Comparison of ENCODE assay signal across 23 cellular contexts in genomic region chr14:33611405-33612183, GRCh38.
DNase-seq lines count a peak whose midpoint lies in the region; ATAC-seq and TF ChIP-seq lines count a peak whose summit lies in the region.
"Had no signal": no experiment of that assay in that cellular context is flagged by ENCODE, and none has a peak within 500 bp of the region (broad histone marks: within the 10 kb centered on the region; RNA-seq: fewer than 3 reads in every experiment).

No MANE protein-coding gene starts in this region.

- H3K4me3 Mint-ChIP-seq in H9, result no peak overlapping the region; a peak in 1 of 5 replicates
- no peak overlapping the region for H3K4me3 Mint-ChIP-seq in activated T-helper 17 cell treated with anti-CD3 and anti-CD28 coated beads, Interleukin-2, amount 50 U/mL, for 72 hours
- no peak overlapping the region for H3K4me3 Mint-ChIP-seq in activated CD4-positive, alpha-beta T cell treated with anti-CD3 and anti-CD28 coated beads, Interleukin-2, amount 10 ng/mL, durations not matched to agents 7 days and 5 days
- H3K4me3 Mint-ChIP-seq: activated CD4-positive, alpha-beta T cell treated with anti-CD3 and anti-CD28 coated beads for 36 hours had no signal

- WGBS in H9 (ENCODE audit: extremely low coverage, insufficient read length, low lambda C conversion rate), result no CpG with 5 or more reads among the region's 5 CpGs

- H3K23ac ChIP-seq in H9 (ENCODE audit: insufficient read length, low read depth, low read length), result no peak overlapping the region

- no peaks in the 10 kb centered on the region for H3K27me3 ChIP-seq in H9 (ENCODE audit: insufficient read depth, low read length)
- H3K27me3 ChIP-seq in adipocyte (replicated peaks; ENCODE audit: control insufficient read depth, insufficient read depth, low read length), result peaks cover 7% of the 10 kb centered on the region
- H3K27me3 ChIP-seq: colonic mucosa, gastrocnemius medialis, sigmoid colon, tibial nerve had no signal

- H3K27ac Mint-ChIP-seq in H9, result no peak overlapping the region; a peak in 1 of 7 replicates
- no peak overlapping the region for H3K27ac Mint-ChIP-seq in activated T-helper 17 cell treated with anti-CD3 and anti-CD28 coated beads, Interleukin-2, amount 50 U/mL, for 72 hours
- no peak overlapping the region for H3K27ac Mint-ChIP-seq in activated CD4-positive, alpha-beta T cell treated with anti-CD3 and anti-CD28 coated beads, Interleukin-2, amount 10 ng/mL, durations not matched to agents 7 days and 5 days
- H3K27ac Mint-ChIP-seq: activated CD4-positive, alpha-beta T cell treated with anti-CD3 and anti-CD28 coated beads for 36 hours; activated naive CD4-positive, alpha-beta T cell treated with anti-CD3 and anti-CD28 coated beads, Interleukin-2, amount 50 U/mL, for 72 hours had no signal

- CTCF ChIA-PET in activated CD4-positive, alpha-beta T cell treated with anti-CD3 and anti-CD28 coated beads, Interleukin-2, amount 10 ng/mL, durations not matched to agents 7 days and 5 days (lab: Charles Lee), result no interaction called here

- H4K8ac ChIP-seq in H9 (replicated peaks; ENCODE audit: insufficient read length, low read depth, low read length), result no peak overlapping the region

- no peak overlapping the region for H4K5ac ChIP-seq in H9 (ENCODE audit: insufficient read length, low read depth, low read length)

- no peak overlapping the region for H3K18ac ChIP-seq in H9 (ENCODE audit: insufficient read length, low read depth, low read length)

- H3K27me3 Mint-ChIP-seq in H9 (ENCODE audit: low read depth), result no peaks in the 10 kb centered on the region; the same call in 1 of the 2 replicates
- no peaks in the 10 kb centered on the region for H3K27me3 Mint-ChIP-seq in activated T-helper 17 cell treated with anti-CD3 and anti-CD28 coated beads, Interleukin-2, amount 50 U/mL, for 72 hours
- H3K27me3 Mint-ChIP-seq in activated CD4-positive, alpha-beta T cell treated with anti-CD3 and anti-CD28 coated beads, Interleukin-2, amount 10 ng/mL, durations not matched to agents 7 days and 5 days, result no peaks in the 10 kb centered on the region
- H3K27me3 Mint-ChIP-seq: activated CD4-positive, alpha-beta T cell treated with anti-CD3 and anti-CD28 coated beads for 36 hours had no signal

- H3K9me3 ChIP-seq in H9 (ENCODE audit: control insufficient read depth, low read depth, low read length), result no peaks in the 10 kb centered on the region
- no peaks in the 10 kb centered on the region for H3K9me3 ChIP-seq in adipocyte (ENCODE audit: control insufficient read depth, low read length)
- H3K9me3 ChIP-seq: colonic mucosa, gastrocnemius medialis, sigmoid colon, tibial nerve had no signal

- H2BK15ac ChIP-seq in H9 (ENCODE audit: low read depth, low read length), result no peak overlapping the region

- DNase-seq in H9, result peak; percentile 28
- peak; percentile 27 for DNase-seq in adipocyte (ENCODE audit: low read depth)
- peak; percentile 66 for DNase-seq in epithelial cell of esophagus (ENCODE audit: low read depth)
- peak; percentile 23 for DNase-seq in retinal pigment epithelial cell (ENCODE audit: low read depth)
- DNase-seq in Right ventricle myocardium inferior (ENCODE audit: missing footprints), result no peak
- DNase-seq in activated CD4-positive, alpha-beta T cell treated with anti-CD3 and anti-CD28 coated beads, Interleukin-2, amount 10 ng/mL, durations not matched to agents 7 days and 5 days, result no peak
- DNase-seq: activated CD4-positive, alpha-beta T cell treated with anti-CD3 and anti-CD28 coated beads for 36 hours; AML-193; colonic mucosa; DMS79; gastrocnemius medialis; NCI-H1417 treated with DMSO at 0.1 percent for 48 hours; NCI-H2171; NCI-H748 treated with DMSO at 0.1 percent for 48 hours; occipital lobe; SHP77 treated with DMSO at 0.1 percent for 48 hours; sigmoid colon; stimulated activated naive CD4-positive, alpha-beta T cell treated with Interleukin-2 at 50 U/mL for 16 hours; T-helper 1 cell had no signal

- no peaks in the 10 kb centered on the region for H3K79me1 ChIP-seq in H9 (ENCODE audit: insufficient read depth, low read depth, low read length, poor library complexity, severe bottlenecking)

- no peak overlapping the region for H3K4me2 ChIP-seq in H9 (ENCODE audit: insufficient read depth, insufficient read length, low read length)

- POLR2A ChIA-PET in activated CD4-positive, alpha-beta T cell treated with anti-CD3 and anti-CD28 coated beads, Interleukin-2, amount 10 ng/mL, durations not matched to agents 7 days and 5 days (lab: Charles Lee), result no interaction called here

- H3K4me3 ChIP-seq in adipocyte (ENCODE audit: low read length) (no peak overlapping the region), epithelial cell of esophagus (ENCODE audit: low read length) (no peak overlapping the region), retinal pigment epithelial cell (ENCODE audit: low read length) (no peak overlapping the region)
- H3K4me3 ChIP-seq: colonic mucosa, gastrocnemius medialis, sigmoid colon, tibial nerve had no signal

- intact Hi-C loops in Right ventricle myocardium inferior (cut with DNase I), result no loop called here

- H3K14ac ChIP-seq in H9 (ENCODE audit: insufficient read depth, low read length), result no peak overlapping the region

- no peaks in the 10 kb centered on the region for H4K20me1 ChIP-seq in H9 (ENCODE audit: control insufficient read depth, insufficient read depth, insufficient read length)

- no peak overlapping the region for H2BK120ac ChIP-seq in H9 (ENCODE audit: low read depth, low read length, poor library complexity, severe bottlenecking)

- no peaks in the 10 kb centered on the region for H3K36me3 Mint-ChIP-seq in H9 (ENCODE audit: insufficient read depth in 1 of 3, low read depth in 3 of 3)
- H3K36me3 Mint-ChIP-seq in activated T-helper 17 cell treated with anti-CD3 and anti-CD28 coated beads, Interleukin-2, amount 50 U/mL, for 72 hours (ENCODE audit: low read depth), result no peaks in the 10 kb centered on the region
- H3K36me3 Mint-ChIP-seq in activated CD4-positive, alpha-beta T cell treated with anti-CD3 and anti-CD28 coated beads, Interleukin-2, amount 10 ng/mL, durations not matched to agents 7 days and 5 days (ENCODE audit: low read depth), result no peaks in the 10 kb centered on the region
- H3K36me3 Mint-ChIP-seq: activated naive CD4-positive, alpha-beta T cell treated with anti-CD3 and anti-CD28 coated beads, Interleukin-2, amount 50 U/mL, for 72 hours had no signal

- H2BK20ac ChIP-seq in H9 (ENCODE audit: low read depth, low read length, poor library complexity, severe bottlenecking), result no peak overlapping the region

- H2BK12ac ChIP-seq in H9 (ENCODE audit: insufficient read length, low read depth, low read length), result no peak overlapping the region

- H3K9me3 Mint-ChIP-seq in H9, result no peaks in the 10 kb centered on the region
- H3K9me3 Mint-ChIP-seq in activated T-helper 17 cell treated with anti-CD3 and anti-CD28 coated beads, Interleukin-2, amount 50 U/mL, for 72 hours, result no peaks in the 10 kb centered on the region
- peaks cover 2% of the 10 kb centered on the region for H3K9me3 Mint-ChIP-seq in activated CD4-positive, alpha-beta T cell treated with anti-CD3 and anti-CD28 coated beads, Interleukin-2, amount 10 ng/mL, durations not matched to agents 7 days and 5 days

- no peak overlapping the region for H3K4ac ChIP-seq in H9 (ENCODE audit: low read depth, low read length)

- no peak overlapping the region for H4K91ac ChIP-seq in H9 (ENCODE audit: insufficient read length, low read depth, low read length)

- H3K9ac ChIP-seq in H9 (ENCODE audit: extremely low read depth, insufficient read length, low read length) (no peak overlapping the region), adipocyte (ENCODE audit: low read length) (no peak overlapping the region)

- H3K4me1 ChIP-seq in H9 (ENCODE audit: insufficient read depth, low read length) (no peaks in the 10 kb centered on the region), adipocyte (ENCODE audit: control insufficient read depth, insufficient read depth, low read length) (no peaks in the 10 kb centered on the region)
- H3K4me1 ChIP-seq: colonic mucosa, gastrocnemius medialis, sigmoid colon, tibial nerve had no signal

- TF ChIP-seq CTCF in H9 (conservative IDR thresholded peaks at IDR 0.05), result no peak
- no peak for TF ChIP-seq CTCF in epithelial cell of esophagus (IDR thresholded peaks at IDR 0.05; ENCODE audit: insufficient read depth, low read depth, low read length, missing control alignments)
- TF ChIP-seq CTCF in retinal pigment epithelial cell (conservative IDR thresholded peaks at IDR 0.05; ENCODE audit: low read depth, low read length), result no peak

- no peak overlapping the region for H2AK5ac ChIP-seq in H9 (ENCODE audit: insufficient read length, low read length)

- no peak overlapping the region for H3T11ph ChIP-seq in H9 (ENCODE audit: low read length)

- no peak for ATAC-seq in activated T-helper 17 cell treated with anti-CD3 and anti-CD28 coated beads, Interleukin-2, amount 50 U/mL, for 72 hours (replicated peaks)
- ATAC-seq in Right ventricle myocardium inferior, result no peak
- ATAC-seq: activated CD4-positive, alpha-beta T cell treated with anti-CD3 and anti-CD28 coated beads for 36 hours; activated naive CD4-positive, alpha-beta T cell treated with anti-CD3 and anti-CD28 coated beads, Interleukin-2, amount 50 U/mL, for 72 hours; gastrocnemius medialis; HCT116 had no signal

- H2BK5ac ChIP-seq in H9 (ENCODE audit: insufficient read length, low read length), result no peak overlapping the region

- no peak overlapping the region for H3K56ac ChIP-seq in H9 (ENCODE audit: insufficient read length, low read depth, low read length)

- H3K79me2 ChIP-seq in H9 (ENCODE audit: insufficient read depth, low read length), result no peaks in the 10 kb centered on the region

- H2AFZ ChIP-seq in H9 (ENCODE audit: low read length), result no peak overlapping the region

- no peak overlapping the region for H3K27ac ChIP-seq in H9 (ENCODE audit: insufficient read length, low read depth, low read length)
- H3K27ac ChIP-seq: colonic mucosa, gastrocnemius medialis, sigmoid colon, tibial nerve had no signal

- no peaks in the 10 kb centered on the region for H3K23me2 ChIP-seq in H9 (ENCODE audit: insufficient read length, low read depth, low read length, poor library complexity, severe bottlenecking)

- peaks cover 16 to 23% of the 10 kb centered on the region in 2 experiments for H3K4me1 Mint-ChIP-seq in H9
- H3K4me1 Mint-ChIP-seq in activated T-helper 17 cell treated with anti-CD3 and anti-CD28 coated beads, Interleukin-2, amount 50 U/mL, for 72 hours, result no peaks in the 10 kb centered on the region
- H3K4me1 Mint-ChIP-seq in activated CD4-positive, alpha-beta T cell treated with anti-CD3 and anti-CD28 coated beads, Interleukin-2, amount 10 ng/mL, durations not matched to agents 7 days and 5 days, result no peaks in the 10 kb centered on the region
- H3K4me1 Mint-ChIP-seq: activated CD4-positive, alpha-beta T cell treated with anti-CD3 and anti-CD28 coated beads for 36 hours had no signal

- no peaks in the 10 kb centered on the region for H3K36me3 ChIP-seq in adipocyte (ENCODE audit: control insufficient read depth, insufficient read depth, low read length, severe bottlenecking)
- H3K36me3 ChIP-seq: colonic mucosa, gastrocnemius medialis, sigmoid colon, tibial nerve had no signal

Comparison
In these comparisons a context has a peak if more than half of its experiments do, and no peak if none do; other contexts are left out.
1. DNase-seq: peak in H9 (single experiment), adipocyte (single experiment), epithelial cell of esophagus (single experiment) and retinal pigment epithelial cell (single experiment); none in Right ventricle myocardium inferior (single experiment) and activated CD4-positive, alpha-beta T cell treated with anti-CD3 and anti-CD28 coated beads, Interleukin-2, amount 10 ng/mL, durations not matched to agents 7 days and 5 days (single experiment).